ENCODE assay signal across 18 cellular contexts in genomic region chr5:124393564-124394379, GRCh38.
DNase-seq lines count a peak whose midpoint lies in the region; TF ChIP-seq lines count a peak whose summit lies in the region.
"Had no signal": no experiment of that assay in that cellular context is flagged by ENCODE, and none has a peak within 500 bp of the region (broad histone marks: within the 10 kb centered on the region; RNA-seq: fewer than 3 reads in every experiment).

No MANE protein-coding gene starts in this region.

- no peak overlapping the region for H3K23ac ChIP-seq in mesendoderm (ENCODE audit: low read length)

- H3K79me2 ChIP-seq in mesendoderm (ENCODE audit: control insufficient read depth, insufficient read depth, low read length) (no peaks in the 10 kb centered on the region), SK-N-SH (ENCODE audit: insufficient read depth) (no peaks in the 10 kb centered on the region)

- H3K27ac ChIP-seq in caudate nucleus (ENCODE audit: low read depth, low read length) (peak overlapping the region; percentile 88), mesendoderm (ENCODE audit: low read depth, low read length) (no peak overlapping the region), esophagus muscularis mucosa (replicated peaks in 1 of 4) (no peak overlapping the region), SK-N-SH (ENCODE audit: low read depth in 2 of 2, low read length in 1 of 2) (peak overlapping the region in 1 of 2 experiments; percentile 94; a peak in 1 of 4 replicates)
- H3K27ac ChIP-seq: SJCRH30 had no signal

- no peak overlapping the region for H3K4me3 ChIP-seq in mesendoderm (ENCODE audit: low read length)
- no peak overlapping the region for H3K4me3 ChIP-seq in esophagus muscularis mucosa
- H3K4me3 ChIP-seq in SK-N-SH (ENCODE audit: low read depth in 2 of 2, low read length in 1 of 2): no peak overlapping the region
- H3K4me3 ChIP-seq: MG63, SJCRH30 had no signal

- no peak overlapping the region for H4K8ac ChIP-seq in mesendoderm (ENCODE audit: low read depth, low read length)

- H4K5ac ChIP-seq in mesendoderm (ENCODE audit: low read length): no peak overlapping the region

- no peak for TF ChIP-seq POLR2A in esophagus muscularis mucosa (IDR thresholded peaks at IDR 0.05; ENCODE audit: low read depth)

- H2AK5ac ChIP-seq in mesendoderm (ENCODE audit: low read length): no peak overlapping the region

- H3K9me2 ChIP-seq in SK-N-SH: no peaks in the 10 kb centered on the region

- H2BK120ac ChIP-seq in mesendoderm (ENCODE audit: low read depth, low read length): no peak overlapping the region

- TF ChIP-seq RAD21 in SK-N-SH (IDR thresholded peaks at IDR 0.05; ENCODE audit: low read length): no peak

- no peaks in the 10 kb centered on the region for H3K27me3 ChIP-seq in mesendoderm (ENCODE audit: insufficient read depth, low read length, poor library complexity)
- H3K27me3 ChIP-seq in esophagus muscularis mucosa: no peaks in the 10 kb centered on the region
- no peaks in the 10 kb centered on the region; the same call in 1 of the 2 replicates for H3K27me3 ChIP-seq in SK-N-SH (ENCODE audit: insufficient read depth)
- H3K27me3 ChIP-seq: MG63, SJCRH30 had no signal

- H3K56ac ChIP-seq in mesendoderm (ENCODE audit: low read length): peak overlapping the region; percentile 11

- H3K79me1 ChIP-seq in mesendoderm (ENCODE audit: low read length): no peaks in the 10 kb centered on the region

- no peak for TF ChIP-seq EP300 in esophagus muscularis mucosa (IDR thresholded peaks at IDR 0.05)
- TF ChIP-seq EP300 in SK-N-SH (IDR thresholded peaks at IDR 0.05; ENCODE audit: borderline replicate concordance in 1 of 2, low read depth in 1 of 2, low read length in 1 of 2): no peak

- no peak overlapping the region for H2BK5ac ChIP-seq in mesendoderm (ENCODE audit: low read length)

- POLR2A ChIA-PET in SK-N-SH (lab: Yijun Ruan, JAX): no interaction called here

- no peak overlapping the region for H2AFZ ChIP-seq in SK-N-SH (ENCODE audit: low read depth)

- H3K36me3 ChIP-seq in mesendoderm (ENCODE audit: control insufficient read depth, insufficient read depth, low read length): no peaks in the 10 kb centered on the region
- H3K36me3 ChIP-seq in esophagus muscularis mucosa: no peaks in the 10 kb centered on the region
- H3K36me3 ChIP-seq in SK-N-SH (replicated peaks in 1 of 2; ENCODE audit: control insufficient read depth in 1 of 2, insufficient read depth in 2 of 2, low read length in 1 of 2): no peaks in the 10 kb centered on the region
- H3K36me3 ChIP-seq: MG63, SJCRH30 had no signal

- H2BK15ac ChIP-seq in mesendoderm (replicated peaks; ENCODE audit: low read depth): no peak overlapping the region

- H3K9me3 ChIP-seq in esophagus muscularis mucosa: peaks cover 0 to 22% (median 9%) of the 10 kb centered on the region in 4 donors
- H3K9me3 ChIP-seq in SK-N-SH: 0 out of 2 replicates have a peak, but pooled peaks cover 5% of the 10 kb centered on the region
- H3K9me3 ChIP-seq: SJCRH30 had no signal

- CTCF ChIA-PET in SK-N-SH (lab: Yijun Ruan, JAX): no interaction called here

- no CpG with 5 or more reads among the region's 5 CpGs for WGBS in mesendoderm (ENCODE audit: extremely low coverage, insufficient coverage, low lambda C conversion rate)
- 89% methylated on average over 5 of the region's 5 CpGs for WGBS in esophagus muscularis mucosa
- 73% methylated on average over 5 of the region's 5 CpGs for WGBS in SK-N-SH (ENCODE audit: low lambda C conversion rate)

- no peaks in the 10 kb centered on the region for H3F3A ChIP-seq in SK-N-SH (replicated peaks; ENCODE audit: insufficient read depth)

- H4K20me1 ChIP-seq in SK-N-SH (ENCODE audit: insufficient read depth): no peaks in the 10 kb centered on the region

- no peak for TF ChIP-seq CTCF in esophagus muscularis mucosa (IDR thresholded peaks at IDR 0.05)
- TF ChIP-seq CTCF in SK-N-SH (IDR thresholded peaks at IDR 0.05): no peak

- H3K9ac ChIP-seq in mesendoderm (ENCODE audit: low read length) (no peak overlapping the region), SK-N-SH (no peak overlapping the region)

- H3K18ac ChIP-seq in mesendoderm (ENCODE audit: low read length): no peak overlapping the region

- H3K4ac ChIP-seq in mesendoderm (ENCODE audit: low read depth, low read length): no peak overlapping the region

- H3K4me2 ChIP-seq in mesendoderm (ENCODE audit: low read length) (no peak overlapping the region), SK-N-SH (no peak overlapping the region)

- peak; percentile 48 for DNase-seq in NCI-H69 (lab: John Stamatoyannopoulos, UW)
- peak in 2 of 61 donors; percentile 10 to 13 for DNase-seq in caudate nucleus (lab: John Stamatoyannopoulos, UW)
- DNase-seq in mesendoderm: no peak
- peak; percentile 64 for DNase-seq in superior temporal gyrus (ENCODE audit: extremely low spot score)
- no peak for DNase-seq in esophagus muscularis mucosa (ENCODE audit: extremely low spot score)
- DNase-seq in SK-N-SH: no peak
- DNase-seq in NCI-H1417 (lab: John Stamatoyannopoulos, UW): no peak
- DNase-seq: ACHN, AML-193, COR-L47, DMS53, HCEC 1CT, MG63, NCI-H1092 treated with DMSO at 0.1 percent for 48 hours, NCI-H187 treated with DMSO at 0.1 percent for 48 hours, OCI-M1, RPMI8226, SJCRH30 had no signal

- intact Hi-C loops in esophagus muscularis mucosa (cut with DNase I): no loop called here

- no peaks in the 10 kb centered on the region for H3K4me1 ChIP-seq in mesendoderm (ENCODE audit: control insufficient read depth, low read depth, low read length)
- H3K4me1 ChIP-seq in esophagus muscularis mucosa: no peaks in the 10 kb centered on the region
- peaks cover 0 to 34% of the 10 kb centered on the region in 2 experiments; a peak in 2 of 4 replicates for H3K4me1 ChIP-seq in SK-N-SH (ENCODE audit: control insufficient read depth in 1 of 2, insufficient read depth in 2 of 2, low read depth in 1 of 2, low read length in 1 of 2)
- H3K4me1 ChIP-seq: SJCRH30 had no signal

TF ChIP-seq in SK-N-SH, 30 proteins besides CTCF, POLR2A, EP300 and RAD21:
- TF ChIP-seq USF1 (IDR thresholded peaks at IDR 0.05; ENCODE audit: borderline replicate concordance, low read depth) (no peak), TCF12 (IDR thresholded peaks at IDR 0.05) (no peak), RFX5 (IDR thresholded peaks at IDR 0.05; ENCODE audit: low read length) (no peak), NFIC (IDR thresholded peaks at IDR 0.05; ENCODE audit: borderline replicate concordance) (no peak), YY1 (IDR thresholded peaks at IDR 0.05; ENCODE audit: low read depth) (no peak), MAX (IDR thresholded peaks at IDR 0.05; ENCODE audit: low read depth) (no peak)

Comparison
In these comparisons a context has a peak if more than half of its experiments do, and no peak if none do; other contexts are left out.
1. DNase-seq: peak in NCI-H69 (single experiment) and superior temporal gyrus (single experiment); none in mesendoderm (single experiment), esophagus muscularis mucosa (single experiment), SK-N-SH (single experiment) and NCI-H1417 (0 of 3).